ENCODE assay signal across 20 cellular contexts in the genomic region with DNA sequence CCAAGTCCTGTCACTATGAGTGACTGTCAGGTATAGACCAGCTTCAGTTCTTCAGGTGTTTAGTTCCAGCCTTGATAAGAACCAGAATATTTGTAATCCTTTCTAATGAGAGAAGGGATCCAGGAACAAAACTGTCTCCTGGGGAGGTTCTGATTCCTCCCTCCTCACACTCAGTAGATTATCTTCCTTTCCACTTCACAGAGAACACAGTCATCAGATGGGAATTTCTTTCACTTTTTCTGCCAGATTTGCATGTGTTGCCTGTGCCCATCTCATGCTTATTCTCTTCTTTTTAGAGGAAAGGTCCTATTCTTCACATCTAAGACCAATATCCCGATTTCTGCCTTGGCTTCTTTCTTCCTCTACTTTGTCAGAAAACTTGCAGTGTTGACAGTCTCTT. TPM values are rescaled to one million over a fixed set of nuclear protein-coding genes. Genes with fewer than 3 reads are reported as not detected.
DNase-seq lines count a peak whose midpoint lies in the region; ATAC-seq and TF ChIP-seq lines count a peak whose summit lies in the region.
"Had no signal": no experiment of that assay in that cellular context is flagged by ENCODE, and none has a peak within 500 bp of the region (broad histone marks: within the 10 kb centered on the region; RNA-seq: fewer than 3 reads in every experiment).

No MANE protein-coding gene starts in this region.

- H3K36me3 Mint-ChIP-seq in CD4-positive, CD25-positive, alpha-beta regulatory T cell, result no peaks in the 10 kb centered on the region

- H3K4me2 ChIP-seq in MM.1S (ENCODE audit: low read depth, low read length), result peak overlapping the region; percentile 46

- H2AFZ ChIP-seq in MM.1S (ENCODE audit: low read length), result no peak overlapping the region

- no peaks in the 10 kb centered on the region for H3K79me2 ChIP-seq in MM.1S (ENCODE audit: low read length)

- H3K9ac ChIP-seq in MM.1S (ENCODE audit: low read length), result no peak overlapping the region

- no peak for DNase-seq in CD4-positive, CD25-positive, alpha-beta regulatory T cell
- no peak for DNase-seq in MM.1S
- peak; percentile 63 for DNase-seq in choroid plexus epithelial cell (ENCODE audit: low read depth)
- DNase-seq in myocyte (ENCODE audit: low read depth), result peak; percentile 21
- no peak for DNase-seq in NCI-H1092 treated with DMSO at 0.1 percent for 48 hours (lab: John Stamatoyannopoulos, UW)
- DNase-seq in DMS53 treated with DMSO at 0.1 percent for 48 hours (lab: John Stamatoyannopoulos, UW; ENCODE audit: unreplicated experiment), result no peak
- no peak for DNase-seq in GOT3 (lab: John Stamatoyannopoulos, UW)
- DNase-seq: activated CD4-positive, alpha-beta T cell treated with anti-CD3 and anti-CD28 coated beads, Interleukin-2, amount 50 U/mL, for 4 hours; activated naive CD4-positive, alpha-beta T cell treated with anti-CD3 and anti-CD28 coated beads, Interleukin-2, amount 10 ng/mL, durations not matched to agents 7 days and 5 days; activated T-cell treated with anti-CD3 and anti-CD28 coated beads for 4 hours; body of pancreas; GF-D8; NCI-H1694; NCI-H345; right lobe of liver; stimulated activated naive CD8-positive, alpha-beta T cell treated with anti-CD3 and anti-CD28 coated beads, Interleukin-15, Interleukin-2, amounts not matched to agents 100 U/mL and 50 U/mL, for 24 hours; trophoblast cell had no signal

- H4K20me1 ChIP-seq in MM.1S (ENCODE audit: insufficient read depth, low read length), result no peaks in the 10 kb centered on the region

- H3K27me3 Mint-ChIP-seq in CD4-positive, CD25-positive, alpha-beta regulatory T cell, result no peaks in the 10 kb centered on the region
- H3K27me3 Mint-ChIP-seq: activated naive CD4-positive, alpha-beta T cell treated with anti-CD3 and anti-CD28 coated beads, Interleukin-2, amount 10 ng/mL, durations not matched to agents 7 days and 5 days had no signal

- H3K4me1 Mint-ChIP-seq in CD4-positive, CD25-positive, alpha-beta regulatory T cell, result no peaks in the 10 kb centered on the region

- H3K4me1 ChIP-seq in CD4-positive, CD25-positive, alpha-beta regulatory T cell (ENCODE audit: control insufficient read depth, insufficient read depth, low read length, poor library complexity, severe bottlenecking), result no peaks in the 10 kb centered on the region
- H3K4me1 ChIP-seq in MM.1S (ENCODE audit: low read length), result peaks cover 15% of the 10 kb centered on the region
- H3K4me1 ChIP-seq: body of pancreas, right lobe of liver had no signal

- H3K4me3 ChIP-seq in CD4-positive, CD25-positive, alpha-beta regulatory T cell (ENCODE audit: low read depth, low read length), result peak overlapping the region; percentile 77
- H3K4me3 ChIP-seq in MM.1S (ENCODE audit: low read length) (no peak overlapping the region), choroid plexus epithelial cell (ENCODE audit: low read depth, low read length) (no peak overlapping the region)
- H3K4me3 ChIP-seq: body of pancreas, coronary artery, right lobe of liver had no signal

- no peaks in the 10 kb centered on the region for H3K9me3 ChIP-seq in CD4-positive, CD25-positive, alpha-beta regulatory T cell (ENCODE audit: control insufficient read depth in 2 of 2, low read length in 2 of 2)
- H3K9me3 ChIP-seq in MM.1S (replicated peaks; ENCODE audit: insufficient read depth, low read length), result no peaks in the 10 kb centered on the region
- H3K9me3 ChIP-seq: body of pancreas, right lobe of liver had no signal

- no peak overlapping the region for H3K4me3 Mint-ChIP-seq in CD4-positive, CD25-positive, alpha-beta regulatory T cell
- H3K4me3 Mint-ChIP-seq: activated naive CD4-positive, alpha-beta T cell treated with anti-CD3 and anti-CD28 coated beads, Interleukin-2, amount 10 ng/mL, durations not matched to agents 7 days and 5 days had no signal

- H3K27me3 ChIP-seq in CD4-positive, CD25-positive, alpha-beta regulatory T cell (ENCODE audit: control insufficient read depth, insufficient read depth, low read length), result peaks cover 2% of the 10 kb centered on the region
- no peaks in the 10 kb centered on the region for H3K27me3 ChIP-seq in MM.1S (replicated peaks; ENCODE audit: insufficient read depth, low read length)
- H3K27me3 ChIP-seq: body of pancreas, right lobe of liver had no signal

- H3K27ac ChIP-seq in CD4-positive, CD25-positive, alpha-beta regulatory T cell (ENCODE audit: insufficient read depth, low read length, poor library complexity, severe bottlenecking), result no peak overlapping the region
- H3K27ac ChIP-seq in MM.1S (ENCODE audit: low read length), result peak overlapping the region; percentile 9; the same call in 1 of the 2 replicates
- H3K27ac ChIP-seq: body of pancreas, coronary artery, right lobe of liver, VCaP had no signal

- TF ChIP-seq CTCF in MM.1S (IDR thresholded peaks at IDR 0.05; ENCODE audit: low read length) (no peak), choroid plexus epithelial cell (conservative IDR thresholded peaks at IDR 0.05; ENCODE audit: low read depth, low read length) (no peak)

- H3K9me2 ChIP-seq in MM.1S (replicated peaks; ENCODE audit: insufficient read depth, low read length), result no peaks in the 10 kb centered on the region

- no peaks in the 10 kb centered on the region for H3K36me3 ChIP-seq in CD4-positive, CD25-positive, alpha-beta regulatory T cell (ENCODE audit: control insufficient read depth, insufficient read depth, low read length)
- no peaks in the 10 kb centered on the region for H3K36me3 ChIP-seq in MM.1S (replicated peaks; ENCODE audit: insufficient read depth, low read length)
- H3K36me3 ChIP-seq: right lobe of liver had no signal

- no peak for ATAC-seq in CD4-positive, CD25-positive, alpha-beta regulatory T cell (ENCODE audit: low read depth in 2 of 2)
- no peak for ATAC-seq in HG02763 (IDR thresholded peaks at IDR 0.05; ENCODE audit: unreplicated experiment)
- ATAC-seq: body of pancreas had no signal

- H3K27ac Mint-ChIP-seq in CD4-positive, CD25-positive, alpha-beta regulatory T cell, result no peak overlapping the region
- H3K27ac Mint-ChIP-seq: activated naive CD4-positive, alpha-beta T cell treated with anti-CD3 and anti-CD28 coated beads, Interleukin-2, amount 10 ng/mL, durations not matched to agents 7 days and 5 days had no signal

- peaks cover 7% of the 10 kb centered on the region for H3F3A ChIP-seq in MM.1S (ENCODE audit: insufficient read depth, low read length)

- no peaks in the 10 kb centered on the region for H3K9me3 Mint-ChIP-seq in CD4-positive, CD25-positive, alpha-beta regulatory T cell
- H3K9me3 Mint-ChIP-seq: activated naive CD4-positive, alpha-beta T cell treated with anti-CD3 and anti-CD28 coated beads, Interleukin-2, amount 10 ng/mL, durations not matched to agents 7 days and 5 days had no signal

RNA-seq across cellular contexts. Expression of a gene that starts 50.8 kb away (rescaled TPM):
- total RNA-seq in CD4-positive, CD25-positive, alpha-beta regulatory T cell, result 1.3 TPM
- under 1 TPM; 0.02 to 0.32 (median 0.06) TPM for polyA plus RNA-seq in CD4-positive, CD25-positive, alpha-beta regulatory T cell
- 32.3 and 49.0 TPM in 2 replicates for total RNA-seq in myocyte
- polyA plus RNA-seq in myocyte (2012), result 6.5 TPM

Comparison
In these comparisons a context has a peak if more than half of its experiments do, and no peak if none do; other contexts are left out.
1. DNase-seq: peak in choroid plexus epithelial cell (single experiment) and myocyte (single experiment); none in CD4-positive, CD25-positive, alpha-beta regulatory T cell (0 of 3), MM.1S (single experiment), NCI-H1092 treated with DMSO at 0.1 percent for 48 hours (single experiment), DMS53 treated with DMSO at 0.1 percent for 48 hours (single experiment) and GOT3 (single experiment).
2. RNA of a gene that starts 50.8 kb away (total RNA-seq): 32.3 to 49.0 TPM in myocyte; 1.3 TPM in CD4-positive, CD25-positive, alpha-beta regulatory T cell (single experiment); every median in the first group is over 10 times any median in the second.